ENCODE assay signal across 14 cellular contexts in genomic region chr6:84639396-84639795, GRCh38.
"Had no signal": no experiment of that assay in that cellular context is flagged by ENCODE, and none has a peak within 500 bp of the region (broad histone marks: within the 10 kb centered on the region; RNA-seq: fewer than 3 reads in every experiment).

No MANE protein-coding gene starts in this region.

- H3K36me3 ChIP-seq: cardiac muscle cell had no signal

- H3K4me3 ChIP-seq: cardiac muscle cell, lung had no signal

- DNase-seq: activated CD4-positive, alpha-beta T cell treated with anti-CD3 and anti-CD28 coated beads for 1 hour; activated effector memory CD4-positive, alpha-beta T cell treated with anti-CD3 and anti-CD28 coated beads, Interleukin-2, amount 50 U/mL, for 16 hours; activated naive CD4-positive, alpha-beta T cell treated with anti-CD3 and anti-CD28 coated beads, Interleukin-2, amount 50 U/mL, for 16 hours; activated T-cell treated with anti-CD3 and anti-CD28 coated beads, Interleukin-2, amount 50 U/mL, for 72 hours; head of caudate nucleus; stimulated activated CD4-positive, alpha-beta T cell treated with anti-CD3 and anti-CD28 coated beads, Interleukin-4, amount 100 ng/mL, for 24 hours had no signal

- H3K27ac ChIP-seq: cardiac muscle cell, epithelial cell of prostate, VCaP had no signal

- ATAC-seq: activated T-cell treated with anti-CD3 and anti-CD28 coated beads, Interleukin-2, amount 50 U/mL, for 72 hours; sciatic nerve; stimulated activated effector memory CD8-positive, alpha-beta T cell treated with anti-CD3 and anti-CD28 coated beads, Interleukin-12 subunit alpha, Interleukin-12 subunit beta, amount 100 ng/mL, for 72 hours had no signal

- FAIRE-seq: frontal cortex, keratinocyte had no signal
